ENCODE assay signal across 8 cellular contexts in genomic region chr6:7727951-7728854, GRCh38. TPM values are rescaled to one million over a fixed set of nuclear protein-coding genes. Genes with fewer than 3 reads are reported as not detected.
DNase-seq lines count a peak whose midpoint lies in the region; ATAC-seq and TF ChIP-seq lines count a peak whose summit lies in the region.

No MANE protein-coding gene starts in this region.

- peak; percentile 15 for ATAC-seq in T-helper 17 cell
- ATAC-seq in natural killer cell, result no peak
- no peak for ATAC-seq in HG02938 (IDR thresholded peaks at IDR 0.05; ENCODE audit: unreplicated experiment)
- ATAC-seq in GM21717 (IDR thresholded peaks at IDR 0.05; ENCODE audit: unreplicated experiment), result no peak

- no peaks in the 10 kb centered on the region for H3K36me3 ChIP-seq in BLaER1
- H3K36me3 ChIP-seq in H7 (replicated peaks; ENCODE audit: control insufficient read depth, insufficient read depth, low read length), result no peaks in the 10 kb centered on the region

- H3K4me3 Mint-ChIP-seq in T-helper 17 cell, result peak overlapping the region; percentile 80
- peak overlapping the region; percentile 59 for H3K4me3 Mint-ChIP-seq in natural killer cell

- H3K4me1 Mint-ChIP-seq in T-helper 17 cell (peaks cover 18% of the 10 kb centered on the region), natural killer cell (peaks cover 0 to 13% of the 10 kb centered on the region in 2 donors)

- H3K4me3 ChIP-seq in BLaER1 (peak overlapping the region; percentile 70), H7 (ENCODE audit: insufficient read depth, low read depth, low read length) (peak overlapping the region; percentile 17; the same call in 1 of the 2 replicates)

- H4K20me1 ChIP-seq in BLaER1, result peaks cover 50% of the 10 kb centered on the region

- peak overlapping the region; percentile 100 for H3K4me2 ChIP-seq in BLaER1

- H3K36me3 Mint-ChIP-seq in T-helper 17 cell (ENCODE audit: low read depth) (peaks cover 5% of the 10 kb centered on the region), natural killer cell (no peaks in the 10 kb centered on the region)

- H3K9ac ChIP-seq in BLaER1, result 0 out of 2 replicates have a peak overlapping the region, but pooled peaks have one; percentile 48

- peak; percentile 82 for DNase-seq in H7
- no peak for DNase-seq in T-helper 17 cell
- peak; percentile 5 for DNase-seq in fibroblast of gingiva (ENCODE audit: low read depth)
- DNase-seq in natural killer cell, result no peak
- DNase-seq in NCI-H226, result no peak

- no peak overlapping the region for H3K27ac Mint-ChIP-seq in T-helper 17 cell
- no peak overlapping the region for H3K27ac Mint-ChIP-seq in natural killer cell

- H3K27me3 Mint-ChIP-seq in T-helper 17 cell (peaks cover 76% of the 10 kb centered on the region), natural killer cell (ENCODE audit: low read depth in 2 of 2) (peaks cover 46 to 72% of the 10 kb centered on the region in 2 donors)

- no peak for TF ChIP-seq CTCF in natural killer cell (IDR thresholded peaks at IDR 0.05)

- peaks cover 82% of the 10 kb centered on the region for H3K27me3 ChIP-seq in BLaER1
- peaks cover 66% of the 10 kb centered on the region for H3K27me3 ChIP-seq in H7 (ENCODE audit: control insufficient read depth, insufficient read depth, low read length)

- no peaks in the 10 kb centered on the region for H3K9me3 ChIP-seq in BLaER1
- H3K9me3 ChIP-seq in T-helper 17 cell (ENCODE audit: control insufficient read depth, low read length, poor library complexity, severe bottlenecking), result no peaks in the 10 kb centered on the region

- intact Hi-C loops in natural killer cell (cut with micrococcal nuclease), result no loop called here

- H3K9me3 Mint-ChIP-seq in natural killer cell, result no peaks in the 10 kb centered on the region

- H3K27ac ChIP-seq in BLaER1, result no peak overlapping the region

- H3K4me1 ChIP-seq in BLaER1, result peaks cover 29% of the 10 kb centered on the region

RNA-seq across cellular contexts. Expression of gene BMP6, which starts 2.3 kb away (rescaled TPM):
- total RNA-seq in H7 (2014; rRNA removed; shearing (Covaris generic)), result 0.37 and 0.73 TPM in 2 replicates
- total RNA-seq in T-helper 17 cell (10 to 100 TPM in 1 of 2 donors, under 1 TPM in 1; 0.45 to 16.8 TPM), natural killer cell (1 to 10 TPM in 1 of 3 donors, under 1 TPM in 2; 0.25 to 2.6 (median 0.73) TPM)

Comparison
In these comparisons a context has a peak if more than half of its experiments do, and no peak if none do; other contexts are left out.
1. DNase-seq: peak in H7 (single experiment) and fibroblast of gingiva (single experiment); none in T-helper 17 cell (0 of 3), natural killer cell (single experiment) and NCI-H226 (single experiment).